In the genomic region with DNA sequence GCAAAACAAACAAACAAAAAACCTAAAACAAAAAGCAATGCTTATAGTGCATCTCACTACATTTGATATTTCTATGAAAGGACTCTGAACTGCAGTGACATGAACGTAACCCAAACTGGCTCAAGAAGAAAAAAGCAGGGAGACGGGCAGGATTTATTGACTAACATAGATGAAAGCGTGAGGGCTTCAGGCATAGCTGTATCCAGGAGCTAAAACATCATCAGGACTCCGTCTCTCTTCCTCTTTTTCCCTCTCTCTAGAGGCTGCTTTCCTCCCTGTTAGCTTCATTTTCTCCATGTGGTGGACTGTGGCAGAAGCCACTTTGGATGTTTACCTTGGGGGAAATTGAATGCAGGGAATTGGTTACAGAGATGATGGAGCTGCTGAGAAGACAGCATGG, we compare ENCODE assay signal across 10 cellular contexts.
"Had no signal": no experiment of that assay in that cellular context is flagged by ENCODE, and none has a peak within 500 bp of the region (broad histone marks: within the 10 kb centered on the region; RNA-seq: fewer than 3 reads in every experiment).

No MANE protein-coding gene starts in this region.

- ATAC-seq: GM23338, HCT116 had no signal

- H3K4me2 ChIP-seq: GM23338, KMS-11 had no signal

- H3K27ac ChIP-seq: HL-60, KMS-11 had no signal

- H3K27ac Mint-ChIP-seq: GM23338, HFFc6 had no signal

- H3K36me3 ChIP-seq: HAP-1 had no signal

- H3K9ac ChIP-seq: KMS-11 had no signal

- H3K4me1 ChIP-seq: HAP-1 had no signal

- H3K4me3 ChIP-seq: GM23338, HAP-1 had no signal

- DNase-seq: H7, HFFc6, IMR-90, Karpas-422, KBM-7 had no signal

- H3K4me3 Mint-ChIP-seq: GM23338, HFFc6 had no signal

- H3K9me3 ChIP-seq: HAP-1 had no signal
